Comparison of ENCODE assay signal across 20 cellular contexts in the genomic region with DNA sequence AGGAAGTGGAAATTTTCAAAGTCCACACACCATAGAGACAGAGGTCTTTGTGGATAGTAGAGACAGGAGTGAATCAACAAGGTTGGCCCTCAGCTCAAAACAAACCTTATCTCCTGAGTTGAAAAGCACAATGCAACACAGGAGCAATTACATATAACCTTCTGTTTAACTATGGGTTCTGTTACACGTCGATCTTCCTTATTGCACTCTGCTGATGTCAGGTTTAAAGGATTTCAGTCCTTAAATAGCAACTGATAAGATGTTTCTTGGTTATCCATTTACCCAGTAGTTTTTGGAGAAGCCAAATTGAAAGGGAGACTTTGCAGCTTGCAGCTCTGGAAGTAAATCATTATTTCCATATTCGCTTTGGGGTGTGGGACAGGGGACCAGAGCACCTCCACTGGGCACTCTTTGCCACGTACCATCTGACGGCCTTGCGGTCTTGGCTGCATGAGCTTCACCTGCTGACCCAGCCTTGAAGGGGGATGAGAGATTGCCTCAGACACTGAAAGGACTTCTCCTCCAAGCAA. TPM values are rescaled to one million over a fixed set of nuclear protein-coding genes. Genes with fewer than 3 reads are reported as not detected.
A peak's percentile ranks its signal among the peaks of the same experiment; 100 is the strongest.
DNase-seq lines count a peak whose midpoint lies in the region; ATAC-seq and TF ChIP-seq lines count a peak whose summit lies in the region.
"Had no signal": no experiment of that assay in that cellular context is flagged by ENCODE, and none has a peak within 500 bp of the region (broad histone marks: within the 10 kb centered on the region; RNA-seq: fewer than 3 reads in every experiment).

No MANE protein-coding gene starts in this region.

- no peaks in the 10 kb centered on the region for H3K9me2 ChIP-seq in hepatocyte (replicated peaks; ENCODE audit: insufficient read depth)

- H3K36me3 ChIP-seq in hepatocyte (replicated peaks; ENCODE audit: insufficient read depth, low read depth) = no peaks in the 10 kb centered on the region
- H3K36me3 ChIP-seq: upper lobe of right lung had no signal

- H3K9me3 ChIP-seq in hepatocyte (ENCODE audit: low read depth) = no peaks in the 10 kb centered on the region
- H3K9me3 ChIP-seq: upper lobe of right lung had no signal

- H3K36me3 Mint-ChIP-seq in nephron (ENCODE audit: low read depth) = no peaks in the 10 kb centered on the region
- H3K36me3 Mint-ChIP-seq: activated CD4-positive, alpha-beta memory T cell treated with anti-CD3 and anti-CD28 coated beads for 36 hours had no signal

- H3K27me3 Mint-ChIP-seq in nephron (ENCODE audit: low read depth) = peaks cover 33% of the 10 kb centered on the region
- H3K27me3 Mint-ChIP-seq: activated CD4-positive, alpha-beta memory T cell treated with anti-CD3 and anti-CD28 coated beads for 36 hours had no signal

- no peak for ATAC-seq in GM21825 (IDR thresholded peaks at IDR 0.05; ENCODE audit: unreplicated experiment)
- ATAC-seq: stimulated activated naive CD8-positive, alpha-beta T cell treated with anti-CD3 and anti-CD28 coated beads, Interleukin-15, Interleukin-2, amounts not matched to agents 100 U/mL and 50 U/mL, for 24 hours had no signal

- no peaks in the 10 kb centered on the region for H3K79me2 ChIP-seq in hepatocyte

- H3K27me3 ChIP-seq in hepatocyte = no peaks in the 10 kb centered on the region
- H3K27me3 ChIP-seq: upper lobe of right lung had no signal

- H4K20me1 ChIP-seq in hepatocyte (ENCODE audit: insufficient read depth, poor library complexity, severe bottlenecking) = no peaks in the 10 kb centered on the region

- H3K4me3 Mint-ChIP-seq in nephron = no peak overlapping the region
- H3K4me3 Mint-ChIP-seq: activated CD4-positive, alpha-beta memory T cell treated with anti-CD3 and anti-CD28 coated beads for 36 hours had no signal

- TF ChIP-seq CTCF in hepatocyte (IDR thresholded peaks at IDR 0.05; ENCODE audit: poor library complexity) (no peak), nephron (IDR thresholded peaks at IDR 0.05; ENCODE audit: unreplicated experiment in 3 of 3) (no peak)

- whole genome bisulfite sequencing in hepatocyte (ENCODE audit: low lambda C conversion rate, missing lambda C conversion rate) = 43% methylated on average over 6 of the region's 6 CpGs

- H3K27ac ChIP-seq in hepatocyte = peak overlapping the region; percentile 97
- H3K27ac ChIP-seq in substantia nigra (ENCODE audit: low read depth, low read length, poor library complexity, severe bottlenecking) = no peak overlapping the region
- H3K27ac ChIP-seq: GM23248, upper lobe of right lung had no signal

- no peak overlapping the region for H3K4me3 ChIP-seq in hepatocyte
- H3K4me3 ChIP-seq: GM23248, upper lobe of right lung had no signal

- DNase-seq in DMS153 (lab: John Stamatoyannopoulos, UW) (peak; percentile 67), NOMO-1 treated with DMSO at 0.1 percent for 48 hours (lab: John Stamatoyannopoulos, UW; ENCODE audit: unreplicated experiment) (peak; percentile 81), hepatocyte (ENCODE audit: low spot score) (peak; percentile 61), retina (no peak), substantia nigra (lab: John Stamatoyannopoulos, UW) (no peak)
- DNase-seq in activated CD8-positive, alpha-beta memory T cell treated with anti-CD3 and anti-CD28 coated beads for 24 hours = no peak
- DNase-seq: activated CD4-positive, alpha-beta memory T cell treated with anti-CD3 and anti-CD28 coated beads for 36 hours; activated naive CD4-positive, alpha-beta T cell; activated T-cell treated with anti-CD3 and anti-CD28 coated beads, Interleukin-2, amount 50 U/mL, for 1 hour; GM23248; hippocampal formation; NCI-H1048; NCI-H2081; nucleus accumbens; stimulated activated CD4-positive, alpha-beta T cell treated with anti-CD3 and anti-CD28 coated beads, Interleukin-2, amount 100 ng/mL, for 24 hours; stimulated activated naive CD8-positive, alpha-beta T cell treated with anti-CD3 and anti-CD28 coated beads, Interleukin-15, Interleukin-2, amounts not matched to agents 100 U/mL and 50 U/mL, for 24 hours; T-helper 1 cell; upper lobe of right lung had no signal

- peaks cover 7% of the 10 kb centered on the region for H3K4me1 Mint-ChIP-seq in nephron

- no peak overlapping the region for H2AFZ ChIP-seq in hepatocyte
- H2AFZ ChIP-seq: GM23248 had no signal

- peak overlapping the region in 2 of 3 experiments; percentile 27 to 74 for H3K27ac Mint-ChIP-seq in nephron
- H3K27ac Mint-ChIP-seq: activated CD4-positive, alpha-beta memory T cell treated with anti-CD3 and anti-CD28 coated beads for 36 hours had no signal

- peaks cover 22% of the 10 kb centered on the region for H3K4me1 ChIP-seq in hepatocyte (ENCODE audit: insufficient read depth)
- H3K4me1 ChIP-seq: upper lobe of right lung had no signal

- peak overlapping the region; percentile 68 for H3K4me2 ChIP-seq in hepatocyte

- no peaks in the 10 kb centered on the region for H3K9me3 Mint-ChIP-seq in nephron
- H3K9me3 Mint-ChIP-seq: activated CD4-positive, alpha-beta memory T cell treated with anti-CD3 and anti-CD28 coated beads for 36 hours had no signal

RNA-seq across cellular contexts. Expression of gene ZNF622, which starts 56.0 kb away (rescaled TPM):
- total RNA-seq in hepatocyte = 38.4 and 44.6 TPM in 2 replicates
- 49.5 and 56.6 TPM in 2 replicates for polyA plus RNA-seq in hepatocyte

Comparison
In these comparisons a context has a peak if more than half of its experiments do, and no peak if none do; other contexts are left out.
1. DNase-seq: peak in DMS153 (single experiment), NOMO-1 treated with DMSO at 0.1 percent for 48 hours (single experiment) and hepatocyte (single experiment); none in retina (single experiment), substantia nigra (0 of 49) and activated CD8-positive, alpha-beta memory T cell treated with anti-CD3 and anti-CD28 coated beads for 24 hours (single experiment).